ENCODE assay signal across 1 cellular context in genomic region chrX:1452497-1453389, GRCh38.
TF ChIP-seq lines count a peak whose summit lies in the region.

A gene with protein sequence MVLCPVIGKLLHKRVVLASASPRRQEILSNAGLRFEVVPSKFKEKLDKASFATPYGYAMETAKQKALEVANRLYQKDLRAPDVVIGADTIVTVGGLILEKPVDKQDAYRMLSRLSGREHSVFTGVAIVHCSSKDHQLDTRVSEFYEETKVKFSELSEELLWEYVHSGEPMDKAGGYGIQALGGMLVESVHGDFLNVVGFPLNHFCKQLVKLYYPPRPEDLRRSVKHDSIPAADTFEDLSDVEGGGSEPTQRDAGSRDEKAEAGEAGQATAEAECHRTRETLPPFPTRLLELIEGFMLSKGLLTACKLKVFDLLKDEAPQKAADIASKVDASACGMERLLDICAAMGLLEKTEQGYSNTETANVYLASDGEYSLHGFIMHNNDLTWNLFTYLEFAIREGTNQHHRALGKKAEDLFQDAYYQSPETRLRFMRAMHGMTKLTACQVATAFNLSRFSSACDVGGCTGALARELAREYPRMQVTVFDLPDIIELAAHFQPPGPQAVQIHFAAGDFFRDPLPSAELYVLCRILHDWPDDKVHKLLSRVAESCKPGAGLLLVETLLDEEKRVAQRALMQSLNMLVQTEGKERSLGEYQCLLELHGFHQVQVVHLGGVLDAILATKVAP (minus strand): TSS chrX:1452909. CDS start chrX:1452840, 69 bp downstream.

TF ChIP-seq in SK-N-SH treated with all-trans-retinoic acid at 6 μM for 48 hours, 23 proteins besides CTCF, POLR2A, EP300 and RAD21 (continued from another document):
- no peak for TF ChIP-seq TSHZ2 (CRISPR knock-in tag; IDR thresholded peaks at IDR 0.05)
TF ChIP-seq in SK-N-SH treated with all-trans-retinoic acid at 6 μM for 48 hours: peak in this region for 0.
